Comparison of ENCODE assay signal across 22 cellular contexts in genomic region chr2:188142088-188142487, GRCh38.
DNase-seq lines count a peak whose midpoint lies in the region; ATAC-seq, FAIRE-seq and TF ChIP-seq lines count a peak whose summit lies in the region.
"Had no signal": no experiment of that assay in that cellular context is flagged by ENCODE, and none has a peak within 500 bp of the region (broad histone marks: within the 10 kb centered on the region; RNA-seq: fewer than 3 reads in every experiment).

No MANE protein-coding gene starts in this region.

- CTCF ChIA-PET in IMR-90 (lab: Yijun Ruan, JAX) (no interaction called here), endothelial cell of umbilical vein (lab: Charles Lee) (interaction anchor here (0.8 to 1.0 kb wide), 2 partner anchors 10 to 20 kb away, joined by 3 to 4 read pairs; no protein-coding TSS in a partner anchor)

- no peaks in the 10 kb centered on the region for H3K4me1 ChIP-seq in IMR-90 (ENCODE audit: control insufficient read depth, insufficient read depth, low read length)
- peaks cover 15% of the 10 kb centered on the region for H3K4me1 ChIP-seq in SJSA1 (replicated peaks)
- peaks cover 6% of the 10 kb centered on the region for H3K4me1 ChIP-seq in endothelial cell of umbilical vein (ENCODE audit: control insufficient read depth, extremely low read depth, insufficient read depth, low read length)

- H3K27ac ChIP-seq in IMR-90 (ENCODE audit: insufficient read depth, low read length) (no peak overlapping the region), SJSA1 (peak overlapping the region; percentile 49; the same call in 1 of the 2 replicates), endothelial cell of umbilical vein (ENCODE audit: insufficient read depth, low read depth, low read length) (no peak overlapping the region)

- no peak overlapping the region for H2BK5ac ChIP-seq in IMR-90 (ENCODE audit: low read depth, low read length, poor library complexity, severe bottlenecking)

- dilution Hi-C loops in IMR-90 (cut with HindIII; ENCODE audit: low sequenced_read_pairs, unreplicated experiment) = no loop called here
- dilution Hi-C loops in endothelial cell of umbilical vein (cut with MboI; ENCODE audit: extremely low pct_ligation_motif_present, low sequenced_read_pairs) = no loop called here

- H2AK5ac ChIP-seq in IMR-90 (ENCODE audit: low read depth, low read length) = no peak overlapping the region

- H3K27me3 Mint-ChIP-seq in osteocyte (ENCODE audit: unreplicated experiment) = no peaks in the 10 kb centered on the region
- H3K27me3 Mint-ChIP-seq in natural killer cell (ENCODE audit: low read depth in 2 of 2) = no peaks in the 10 kb centered on the region
- H3K27me3 Mint-ChIP-seq: B cell; CD8-positive, alpha-beta memory T cell had no signal

- H3K4ac ChIP-seq in IMR-90 (ENCODE audit: low read depth, low read length) = no peak overlapping the region

- no peak for TF ChIP-seq POLR2A in IMR-90 (IDR thresholded peaks at IDR 0.05; ENCODE audit: low read depth, low read length)
- TF ChIP-seq POLR2A in endothelial cell of umbilical vein (IDR thresholded peaks at IDR 0.05; ENCODE audit: low read depth, low read length) = no peak

- H3K27ac Mint-ChIP-seq in osteocyte (ENCODE audit: unreplicated experiment) (peak overlapping the region; percentile 74), natural killer cell (no peak overlapping the region)
- H3K27ac Mint-ChIP-seq: B cell; CD14-positive monocyte; CD8-positive, alpha-beta memory T cell had no signal

- H3K79me1 ChIP-seq in IMR-90 (ENCODE audit: low read depth in 1 of 2, low read length in 2 of 2) = no peaks in the 10 kb centered on the region

- BruUV-seq in IMR-90 (replicated peaks; lab: Mats Ljungman, UMichigan) = no TSS peak
- no TSS peak for BruUV-seq in endothelial cell of umbilical vein (replicated peaks; lab: Mats Ljungman, UMichigan)

- no peak overlapping the region for H3K56ac ChIP-seq in IMR-90 (ENCODE audit: extremely low read depth, insufficient read depth, low read length)

- no peak overlapping the region for H2BK15ac ChIP-seq in IMR-90 (ENCODE audit: low read depth, low read length)

- in situ Hi-C loops in IMR-90 (cut with MboI; ENCODE audit: low sequenced_read_pairs) = no loop called here

- no peak overlapping the region for H2BK20ac ChIP-seq in IMR-90 (ENCODE audit: low read depth, low read length)

- POLR2A ChIA-PET in IMR-90 (lab: Charles Lee; ENCODE audit: unreplicated experiment) = no interaction called here
- POLR2A ChIA-PET in endothelial cell of umbilical vein (lab: Charles Lee) = no interaction called here

- DNase-seq in IMR-90 (no peak), SJSA1 (ENCODE audit: low read depth in 1 of 2, low spot score in 2 of 2) (no peak), endothelial cell of umbilical vein (ENCODE audit: low read depth, low spot score) (peak; percentile 6), osteocyte (ENCODE audit: extremely low spot score, unreplicated experiment) (no peak), midbrain (lab: John Stamatoyannopoulos, UW) (no peak), natural killer cell (no peak), NCI-H748 treated with DMSO at 0.1 percent for 48 hours (lab: John Stamatoyannopoulos, UW) (no peak)
- DNase-seq: CD8-positive, alpha-beta memory T cell; DMS153; DND-41; Karpas-422; NCI-H1092 treated with DMSO at 0.1 percent for 48 hours; NCI-H1436; NCI-H187; NCI-H2081 treated with DMSO at 0.1 percent for 48 hours; NCI-H524; NCI-H774; Right ventricle myocardium superior had no signal

- TF ChIP-seq CTCF in IMR-90 (conservative IDR thresholded peaks at IDR 0.05; ENCODE audit: low read depth, low read length) (no peak), endothelial cell of umbilical vein (IDR thresholded peaks at IDR 0.05; ENCODE audit: extremely low read depth in 1 of 2, insufficient read depth in 1 of 2, low read depth in 1 of 2, low read length in 2 of 2) (no peak), osteocyte (IDR thresholded peaks at IDR 0.05) (no peak), natural killer cell (IDR thresholded peaks at IDR 0.05) (no peak)

- no peaks in the 10 kb centered on the region for H3K9me3 Mint-ChIP-seq in osteocyte (ENCODE audit: unreplicated experiment)
- peaks cover 14 to 15% of the 10 kb centered on the region in 2 donors for H3K9me3 Mint-ChIP-seq in natural killer cell

- no peak overlapping the region for H2BK120ac ChIP-seq in IMR-90 (ENCODE audit: low read depth, low read length)

- H4K91ac ChIP-seq in IMR-90 (ENCODE audit: insufficient read depth, low read depth, low read length) = no peak overlapping the region

- H4K5ac ChIP-seq in IMR-90 (ENCODE audit: low read depth, low read length) = no peak overlapping the region

- intact Hi-C loops in IMR-90 (cut with micrococcal nuclease) (no loop called here), endothelial cell of umbilical vein (cut with micrococcal nuclease) (no loop called here), natural killer cell (cut with micrococcal nuclease) (no loop called here)

- H3K9me3 ChIP-seq in IMR-90 (ENCODE audit: control insufficient read depth, insufficient read depth, low read length) = no peaks in the 10 kb centered on the region
- no peaks in the 10 kb centered on the region for H3K9me3 ChIP-seq in SJSA1 (replicated peaks)
- H3K9me3 ChIP-seq in endothelial cell of umbilical vein (replicated peaks; ENCODE audit: control insufficient read depth, insufficient read depth, low read length) = no peaks in the 10 kb centered on the region

- H3K36me3 Mint-ChIP-seq in osteocyte (ENCODE audit: unreplicated experiment) = no peaks in the 10 kb centered on the region
- H3K36me3 Mint-ChIP-seq in natural killer cell = no peaks in the 10 kb centered on the region
- H3K36me3 Mint-ChIP-seq: CD14-positive monocyte; CD8-positive, alpha-beta memory T cell had no signal

- H3K4me2 ChIP-seq in IMR-90 (ENCODE audit: low read depth, low read length) (no peak overlapping the region), endothelial cell of umbilical vein (ENCODE audit: insufficient read depth, low read length) (no peak overlapping the region)

- ATAC-seq in IMR-90 (ENCODE audit: low read depth) (no peak), natural killer cell (no peak), HG03045 (IDR thresholded peaks at IDR 0.05; ENCODE audit: unreplicated experiment) (no peak)

- H3K18ac ChIP-seq in IMR-90 (ENCODE audit: low read depth, low read length) = no peak overlapping the region; the same call in 1 of the 2 replicates

- FAIRE-seq in endothelial cell of umbilical vein (lab: Jason Lieb, UNC) = no peak
- FAIRE-seq: GM12892 had no signal

- H3K4me3 ChIP-seq in IMR-90 (ENCODE audit: insufficient read depth, low read depth, low read length) = no peak overlapping the region
- H3K4me3 ChIP-seq in SJSA1 = no peak overlapping the region
- no peak overlapping the region for H3K4me3 ChIP-seq in endothelial cell of umbilical vein (replicated peaks in 1 of 3; ENCODE audit: insufficient read depth in 1 of 3, low read depth in 1 of 3, low read length in 3 of 3)

- H3K4me3 Mint-ChIP-seq in osteocyte (ENCODE audit: unreplicated experiment) = no peak overlapping the region
- no peak overlapping the region for H3K4me3 Mint-ChIP-seq in natural killer cell
- H3K4me3 Mint-ChIP-seq: B cell; CD14-positive monocyte; CD8-positive, alpha-beta memory T cell had no signal

- H4K8ac ChIP-seq in IMR-90 (ENCODE audit: low read depth in 2 of 2, low read length in 2 of 2) = no peak overlapping the region

- H4K20me1 ChIP-seq in IMR-90 (ENCODE audit: insufficient read depth, low read length) (no peaks in the 10 kb centered on the region), endothelial cell of umbilical vein (replicated peaks; ENCODE audit: control insufficient read depth, extremely low read depth, insufficient read depth, low read length) (no peaks in the 10 kb centered on the region)

- no peaks in the 10 kb centered on the region for H3K27me3 ChIP-seq in IMR-90 (ENCODE audit: control insufficient read depth, insufficient read depth, low read length)
- H3K27me3 ChIP-seq in SJSA1 (replicated peaks) = no peaks in the 10 kb centered on the region
- H3K27me3 ChIP-seq in endothelial cell of umbilical vein (ENCODE audit: control insufficient read depth in 2 of 2, insufficient read depth in 2 of 2, low read length in 2 of 2) = no peaks in the 10 kb centered on the region

- 0 out of 2 replicates have a peak overlapping the region, but pooled peaks have one; percentile 11 for H3K23ac ChIP-seq in IMR-90 (ENCODE audit: low read depth, low read length)

- H3K9me1 ChIP-seq in IMR-90 (ENCODE audit: insufficient read depth, low read length) (no peaks in the 10 kb centered on the region), endothelial cell of umbilical vein (replicated peaks; ENCODE audit: control insufficient read depth, extremely low read depth, insufficient read depth, low read length) (no peaks in the 10 kb centered on the region)

- H3K14ac ChIP-seq in IMR-90 (replicated peaks; ENCODE audit: low read depth, low read length) = no peak overlapping the region

- no peak overlapping the region for H2AK9ac ChIP-seq in IMR-90 (replicated peaks; ENCODE audit: low read depth, low read length, poor library complexity)

- H3K9ac ChIP-seq in IMR-90 (ENCODE audit: low read depth, low read length) (no peak overlapping the region), endothelial cell of umbilical vein (replicated peaks; ENCODE audit: extremely low read depth, insufficient read depth, low read length) (no peak overlapping the region)

- H3K36me3 ChIP-seq in IMR-90 (ENCODE audit: control insufficient read depth, insufficient read depth, low read length) (no peaks in the 10 kb centered on the region), SJSA1 (no peaks in the 10 kb centered on the region), endothelial cell of umbilical vein (ENCODE audit: control insufficient read depth in 2 of 2, extremely low read depth in 1 of 2, insufficient read depth in 2 of 2, low read length in 2 of 2) (no peaks in the 10 kb centered on the region)

- H3K4me1 Mint-ChIP-seq in osteocyte (ENCODE audit: unreplicated experiment) (peaks cover 33% of the 10 kb centered on the region), natural killer cell (no peaks in the 10 kb centered on the region)
- H3K4me1 Mint-ChIP-seq: B cell; CD14-positive monocyte; CD8-positive, alpha-beta memory T cell had no signal

- no peak overlapping the region for H2AFZ ChIP-seq in IMR-90 (replicated peaks; ENCODE audit: low read length, poor library complexity)
- H2AFZ ChIP-seq in endothelial cell of umbilical vein (ENCODE audit: low read depth, low read length) = peak overlapping the region; percentile 27

- H3K79me2 ChIP-seq in endothelial cell of umbilical vein (ENCODE audit: control insufficient read depth, insufficient read depth, low read length) = no peaks in the 10 kb centered on the region

- no peak for TF ChIP-seq RAD21 in IMR-90 (IDR thresholded peaks at IDR 0.05; ENCODE audit: low read length)

TF ChIP-seq in endothelial cell of umbilical vein, 7 proteins besides CTCF, POLR2A, EP300 and RAD21 (continues in another document):
- TF ChIP-seq GATA2 (IDR thresholded peaks at IDR 0.05; ENCODE audit: insufficient read depth, insufficient read length, low read depth, low read length) = no peak
- TF ChIP-seq MAX (IDR thresholded peaks at IDR 0.05; ENCODE audit: insufficient read depth, insufficient read length) = no peak
- no peak for TF ChIP-seq FOS (IDR thresholded peaks at IDR 0.05; ENCODE audit: borderline replicate concordance, insufficient read depth, low read length)
